ENCODE assay signal across 27 cellular contexts in the genomic region with DNA sequence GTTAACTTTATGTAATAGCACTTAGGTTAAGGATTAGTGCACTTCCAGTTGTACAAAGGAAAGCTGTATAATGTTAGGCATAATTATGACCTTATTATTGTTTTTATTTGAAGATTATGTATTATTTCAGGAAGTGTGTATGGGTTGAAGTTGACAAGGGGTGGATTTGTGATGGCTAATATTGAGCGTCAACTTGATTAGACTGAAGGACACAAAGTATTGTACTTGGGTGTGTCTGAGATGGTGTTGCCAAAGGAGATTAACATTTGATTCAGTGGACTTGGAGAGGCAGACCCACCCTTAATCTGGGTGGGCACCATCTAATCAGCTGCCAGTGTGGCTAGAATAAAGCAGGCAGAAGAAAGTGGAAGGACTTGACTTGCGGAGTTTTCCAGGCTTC.
"Had no signal": no experiment of that assay in that cellular context is flagged by ENCODE, and none has a peak within 500 bp of the region (broad histone marks: within the 10 kb centered on the region; RNA-seq: fewer than 3 reads in every experiment).

No MANE protein-coding gene starts in this region.

- FAIRE-seq: endometrium, endothelial cell of umbilical vein, frontal cortex had no signal

- ATAC-seq: effector memory CD8-positive, alpha-beta T cell; esophagus mucosa; foreskin keratinocyte; gastrocnemius medialis; gastroesophageal sphincter; heart left ventricle; heart right ventricle had no signal

- H3K9me3 ChIP-seq: colonic mucosa, esophagus muscularis mucosa, esophagus squamous epithelium, gastrocnemius medialis, gastroesophageal sphincter, heart left ventricle, heart right ventricle had no signal

- H3K4me3 ChIP-seq: colonic mucosa, coronary artery, dorsolateral prefrontal cortex, esophagus muscularis mucosa, esophagus squamous epithelium, gastrocnemius medialis, gastroesophageal sphincter, heart left ventricle, heart right ventricle had no signal

- H3K4me1 ChIP-seq: colonic mucosa, esophagus squamous epithelium, foreskin keratinocyte, gastrocnemius medialis had no signal

- H3K27me3 ChIP-seq: colonic mucosa, dorsolateral prefrontal cortex, esophagus muscularis mucosa, esophagus squamous epithelium, foreskin keratinocyte, gastrocnemius medialis, gastroesophageal sphincter, heart left ventricle, heart right ventricle had no signal

- H3K36me3 ChIP-seq: colonic mucosa, esophagus muscularis mucosa, esophagus squamous epithelium, gastrocnemius medialis, gastroesophageal sphincter, heart left ventricle, heart right ventricle had no signal

- H3K27ac ChIP-seq: colonic mucosa, coronary artery, dorsolateral prefrontal cortex, epithelial cell of prostate, esophagus muscularis mucosa, esophagus squamous epithelium, foreskin keratinocyte, gastrocnemius medialis, gastroesophageal sphincter, heart left ventricle, heart right ventricle had no signal

- DNase-seq: colonic mucosa; cortex of kidney; dermis blood vessel endothelial cell; dorsolateral prefrontal cortex; effector CD4-positive, alpha-beta T cell; effector CD8-positive, alpha-beta T cell; effector memory CD4-positive, alpha-beta T cell; effector memory CD8-positive, alpha-beta T cell; endodermal cell; erythroblast; esophagus squamous epithelium; foreskin fibroblast; foreskin keratinocyte; foreskin melanocyte; gastrocnemius medialis; glutamatergic neuron; head of caudate nucleus; heart left ventricle; heart right ventricle had no signal
